Comparison of ENCODE assay signal across 7 cellular contexts in the genomic region with DNA sequence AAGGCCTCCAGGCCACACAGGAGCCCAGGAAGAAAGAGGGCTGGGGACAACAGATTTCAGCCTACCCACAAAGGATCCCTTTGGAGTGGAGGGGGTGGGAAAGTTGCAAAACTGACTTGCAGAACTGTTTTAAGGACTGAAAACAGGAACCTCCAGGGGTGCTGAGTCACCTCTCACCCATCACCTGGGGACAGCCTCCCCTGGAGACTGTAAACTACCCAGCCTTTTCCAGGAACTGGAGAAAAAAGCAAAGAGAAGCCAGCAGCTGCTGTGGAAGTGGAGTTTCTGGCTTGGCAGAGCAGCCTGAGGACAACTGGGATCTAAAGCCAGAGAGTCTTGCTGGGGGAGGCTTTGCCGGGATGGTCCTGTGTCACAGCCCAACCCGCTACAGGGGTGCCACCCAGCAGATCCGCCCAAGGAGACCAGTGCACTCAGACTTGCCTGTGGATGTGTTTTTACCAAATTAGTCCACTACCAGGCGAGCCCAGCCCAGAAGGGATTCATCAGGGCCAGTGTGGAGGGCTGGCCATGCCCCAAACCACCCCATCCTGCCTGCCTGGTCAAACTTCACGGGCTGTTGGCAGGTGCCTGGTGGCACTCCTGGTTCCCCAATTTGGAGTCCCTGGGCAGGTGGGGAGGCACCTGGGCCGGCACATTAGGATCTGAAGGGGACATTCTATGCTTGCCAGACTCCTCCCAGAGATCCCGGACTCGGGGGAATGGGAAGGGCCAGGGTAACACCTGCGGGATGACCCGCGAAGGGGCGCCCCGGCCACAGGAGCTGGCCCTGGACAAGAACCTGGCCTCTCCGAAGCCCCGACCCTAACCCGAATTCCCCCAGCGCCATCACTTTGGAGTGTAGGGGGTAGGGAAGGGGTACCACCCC. TPM values are rescaled to one million over a fixed set of nuclear protein-coding genes. Genes with fewer than 3 reads are reported as not detected.
DNase-seq lines count a peak whose midpoint lies in the region; ATAC-seq and TF ChIP-seq lines count a peak whose summit lies in the region.
"Had no signal": no experiment of that assay in that cellular context is flagged by ENCODE, and none has a peak within 500 bp of the region (broad histone marks: within the 10 kb centered on the region; RNA-seq: fewer than 3 reads in every experiment).

No MANE protein-coding gene starts in this region.

- DNase-seq in WERI-Rb-1 (no peak), left colon (peak in 1 of 2 donors; percentile 45), inferior parietal cortex (ENCODE audit: extremely low spot score) (no peak), Kasumi-1 (lab: John Stamatoyannopoulos, UW) (no peak)

- H3K9me3 ChIP-seq in ES-I3 (ENCODE audit: control insufficient read depth, insufficient read depth, low read length) (no peaks in the 10 kb centered on the region), WERI-Rb-1 (ENCODE audit: severe bottlenecking) (no peaks in the 10 kb centered on the region)

- intact Hi-C loops in left colon (cut with DNase I, micrococcal nuclease): no loop called here

- H3K36me3 ChIP-seq in ES-I3 (ENCODE audit: insufficient read depth, low read length): peaks cover 5% of the 10 kb centered on the region; the same call in 1 of the 2 replicates
- H3K36me3 ChIP-seq in WERI-Rb-1: peaks cover 16% of the 10 kb centered on the region

- peak; percentile 6 for ATAC-seq in left colon
- ATAC-seq in GM18505 (IDR thresholded peaks at IDR 0.05; ENCODE audit: unreplicated experiment): no peak

- no peak for TF ChIP-seq CTCF in WERI-Rb-1 (IDR thresholded peaks at IDR 0.05; ENCODE audit: low read depth, low read length)

- H3K27me3 ChIP-seq in WERI-Rb-1 (ENCODE audit: insufficient read depth, low read depth, severe bottlenecking): no peaks in the 10 kb centered on the region

- peaks cover 4% of the 10 kb centered on the region; the same call in 1 of the 2 replicates for H3K4me1 ChIP-seq in ES-I3 (ENCODE audit: insufficient read depth, low read length)

- H3K4me3 ChIP-seq in WERI-Rb-1 (ENCODE audit: low read depth, low read length): peak overlapping the region; percentile 76

- TF ChIP-seq POLR2A in GM18505 (IDR thresholded peaks at IDR 0.05; ENCODE audit: borderline replicate concordance, extremely low read depth, insufficient read depth, insufficient read length): no peak

- peak overlapping the region; percentile 80; the same call in 1 of the 2 replicates for H3K9ac ChIP-seq in ES-I3 (ENCODE audit: low read depth, low read length)

- no peak overlapping the region; the same call in 1 of the 2 replicates for H3K27ac ChIP-seq in WERI-Rb-1

RNA-seq across cellular contexts. Expression of a gene that starts 0.8 kb away (rescaled TPM):
- total RNA-seq in left colon: 10 to 100 TPM; 46.0 to 46.6 TPM

RNA-seq across cellular contexts. Expression of a gene that starts 12.3 kb away (rescaled TPM):
- total RNA-seq in left colon: not detected
- total RNA-seq: T-helper 2 cell treated with Interferon-gamma antibody and Interleukin-4, amounts not matched to agents 100 ng/mL and 5 ng/mL, for 36 hours had no signal

RNA-seq across cellular contexts. Expression of a gene that starts 17.2 kb away (rescaled TPM):
- total RNA-seq in left colon: 100 to 1,000 TPM; 224 to 273 TPM

RNA-seq across cellular contexts. Expression of a gene that starts 22.5 kb away (rescaled TPM):
- total RNA-seq in left colon: 1,000 to 10,000 TPM; 1,705 to 1,742 TPM

RNA-seq across cellular contexts. Expression of a gene that starts 24.0 kb away (rescaled TPM):
- 10 to 100 TPM in 1 of 2 donors, under 1 TPM in 1; 0.31 to 11.8 TPM for total RNA-seq in left colon
- total RNA-seq: T-helper 2 cell treated with Interferon-gamma antibody and Interleukin-4, amounts not matched to agents 100 ng/mL and 5 ng/mL, for 36 hours had no signal
